ENCODE assay signal across 18 cellular contexts in genomic region chr2:28598484-28598883, GRCh38.
"Had no signal": no experiment of that assay in that cellular context is flagged by ENCODE, and none has a peak within 500 bp of the region (broad histone marks: within the 10 kb centered on the region; RNA-seq: fewer than 3 reads in every experiment).

No MANE protein-coding gene starts in this region.

- ATAC-seq: activated CD8-positive, alpha-beta memory T cell treated with anti-CD3 and anti-CD28 coated beads, Interleukin-2, amount 10 ng/mL, durations not matched to agents 7 days and 5 days; natural killer cell; SK-N-SH treated with all-trans-retinoic acid at 6 μM for 48 hours; stimulated activated naive CD8-positive, alpha-beta T cell treated with anti-CD3 and anti-CD28 coated beads, Interleukin-15, amount 100 ng/mL, for 72 hours had no signal

- H3K9me3 ChIP-seq: neutrophil, testis had no signal

- H3K4me3 ChIP-seq: dorsolateral prefrontal cortex, testis had no signal

- H2AFZ ChIP-seq: parathyroid adenoma had no signal

- H3K27ac Mint-ChIP-seq: activated naive CD8-positive, alpha-beta T cell; activated T-cell treated with anti-CD3 and anti-CD28 coated beads, Interleukin-2, amount 50 U/mL, for 24 hours; natural killer cell had no signal

- H3K36me3 ChIP-seq: brain microvascular endothelial cell, neutrophil, WERI-Rb-1 had no signal

- DNase-seq: activated CD4-positive, alpha-beta T cell treated with anti-CD3 and anti-CD28 coated beads, Interleukin-2, amount 50 U/mL, for 48 hours; activated CD8-positive, alpha-beta memory T cell treated with anti-CD3 and anti-CD28 coated beads, Interleukin-2, amount 10 ng/mL, durations not matched to agents 7 days and 5 days; activated gamma-delta T cell treated with Interleukin-2 at 50 U/mL for 16 hours; activated T-cell treated with anti-CD3 and anti-CD28 coated beads, Interleukin-2, amount 50 U/mL, for 24 hours; brain microvascular endothelial cell; cerebellar nuclear complex; erythroblast; hippocampal formation; mesendoderm; natural killer cell; stimulated activated naive CD8-positive, alpha-beta T cell treated with anti-CD3 and anti-CD28 coated beads, Interleukin-15, amount 100 ng/mL, for 72 hours; testis; WERI-Rb-1 had no signal

- H3K9ac ChIP-seq: parathyroid adenoma had no signal

- H3K4me3 Mint-ChIP-seq: activated CD8-positive, alpha-beta memory T cell treated with anti-CD3 and anti-CD28 coated beads, Interleukin-2, amount 10 ng/mL, durations not matched to agents 7 days and 5 days; activated naive CD8-positive, alpha-beta T cell; activated T-cell treated with anti-CD3 and anti-CD28 coated beads, Interleukin-2, amount 50 U/mL, for 24 hours; natural killer cell; stimulated activated naive CD8-positive, alpha-beta T cell treated with anti-CD3 and anti-CD28 coated beads, Interleukin-15, amount 100 ng/mL, for 72 hours had no signal

- H3K36me3 Mint-ChIP-seq: activated naive CD8-positive, alpha-beta T cell; natural killer cell had no signal

- H3K27me3 Mint-ChIP-seq: activated CD8-positive, alpha-beta memory T cell treated with anti-CD3 and anti-CD28 coated beads, Interleukin-2, amount 10 ng/mL, durations not matched to agents 7 days and 5 days; activated naive CD8-positive, alpha-beta T cell; activated T-cell treated with anti-CD3 and anti-CD28 coated beads, Interleukin-2, amount 50 U/mL, for 24 hours; stimulated activated naive CD8-positive, alpha-beta T cell treated with anti-CD3 and anti-CD28 coated beads, Interleukin-15, amount 100 ng/mL, for 72 hours had no signal

- H3K9me3 Mint-ChIP-seq: activated T-cell treated with anti-CD3 and anti-CD28 coated beads, Interleukin-2, amount 50 U/mL, for 24 hours; natural killer cell; stimulated activated naive CD8-positive, alpha-beta T cell treated with anti-CD3 and anti-CD28 coated beads, Interleukin-15, amount 100 ng/mL, for 72 hours had no signal

- H3K27ac ChIP-seq: brain microvascular endothelial cell, dorsolateral prefrontal cortex, parathyroid adenoma, testis, WERI-Rb-1 had no signal

- H3K27me3 ChIP-seq: brain microvascular endothelial cell, dorsolateral prefrontal cortex, neutrophil, testis had no signal
